ENCODE assay signal across 21 cellular contexts in the genomic region with DNA sequence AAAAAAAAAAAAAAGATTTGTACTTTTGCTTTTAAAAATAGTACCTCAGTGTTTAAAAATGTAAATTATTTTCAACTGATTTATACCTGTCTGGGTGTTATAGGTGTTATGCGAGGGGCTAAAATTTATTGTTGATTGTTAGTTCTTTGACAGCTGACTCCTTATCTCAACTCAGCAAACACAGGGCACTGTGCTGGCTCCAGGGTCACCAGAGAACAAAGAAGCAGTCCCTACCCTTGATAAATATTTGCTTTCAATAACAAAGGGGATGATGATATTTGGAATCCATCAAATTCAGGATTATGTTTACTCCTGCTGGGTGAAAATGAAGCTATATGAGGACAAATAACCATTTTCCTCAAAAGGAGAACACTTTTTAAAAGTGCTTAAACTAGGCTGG. TPM values are rescaled to one million over a fixed set of nuclear protein-coding genes. Genes with fewer than 3 reads are reported as not detected.
A peak's percentile ranks its signal among the peaks of the same experiment; 100 is the strongest.
DNase-seq lines count a peak whose midpoint lies in the region; ATAC-seq, FAIRE-seq and TF ChIP-seq lines count a peak whose summit lies in the region.
"Had no signal": no experiment of that assay in that cellular context is flagged by ENCODE, and none has a peak within 500 bp of the region (broad histone marks: within the 10 kb centered on the region; RNA-seq: fewer than 3 reads in every experiment).

No MANE protein-coding gene starts in this region.

- no peaks in the 10 kb centered on the region for H3K9me3 ChIP-seq in HepG2 (ENCODE audit: low read length)
- H3K9me3 ChIP-seq in right lobe of liver = no peaks in the 10 kb centered on the region
- H3K9me3 ChIP-seq: MG63 had no signal

- peak; percentile 49 for DNase-seq in HepG2 (ENCODE audit: low spot score)
- no peak for DNase-seq in right lobe of liver
- peak; percentile 39 for DNase-seq in NCI-H2029 (lab: John Stamatoyannopoulos, UW)
- no peak for DNase-seq in anterior cingulate cortex (lab: John Stamatoyannopoulos, UW)
- no peak for DNase-seq in caudate nucleus (lab: John Stamatoyannopoulos, UW)
- DNase-seq: CD8-positive, alpha-beta T cell; EL; HFFc6; IMR-90; Karpas-422; MG63; NCI-H1105 treated with DMSO at 0.1 percent for 48 hours; NCI-H446 treated with DMSO at 0.1 percent for 48 hours had no signal

- ATAC-seq in HepG2 (peak; percentile 63), right lobe of liver (no peak), GM21360 (IDR thresholded peaks at IDR 0.05; ENCODE audit: unreplicated experiment) (no peak), GM21381 (IDR thresholded peaks at IDR 0.05; ENCODE audit: unreplicated experiment) (no peak)
- ATAC-seq: CD8-positive, alpha-beta T cell; Panc1 had no signal

- H3K4me2 ChIP-seq in HepG2 (ENCODE audit: low read depth, low read length) = no peak overlapping the region
- H3K4me2 ChIP-seq: BLaER1 had no signal

- WGBS in HepG2 (ENCODE audit: low lambda C conversion rate) = 2% methylated on average over 1 of the region's 1 CpG
- WGBS in right lobe of liver (ENCODE audit: insufficient coverage, low coverage, low lambda C conversion rate, missing lambda C conversion rate) = 33% methylated on average over 1 of the region's 1 CpG

- H3K27me3 ChIP-seq in HepG2 (ENCODE audit: control insufficient read depth in 1 of 2, insufficient read depth in 2 of 2, low read length in 2 of 2) (peaks cover 0 to 4% of the 10 kb centered on the region in 2 experiments; a peak in 1 of 5 replicates), right lobe of liver (no peaks in the 10 kb centered on the region)
- H3K27me3 ChIP-seq: BLaER1, MG63 had no signal

- no peaks in the 10 kb centered on the region for H3K79me2 ChIP-seq in HepG2 (ENCODE audit: insufficient read depth, low read length)

- TF ChIP-seq RAD21 in HepG2 (CRISPR knock-in tag; IDR thresholded peaks at IDR 0.05) = no peak

- H3K4me1 ChIP-seq in HepG2 (ENCODE audit: insufficient read depth, low read length) = peaks cover 7% of the 10 kb centered on the region; the same call in 1 of the 2 replicates
- H3K4me1 ChIP-seq in right lobe of liver = no peaks in the 10 kb centered on the region
- H3K4me1 ChIP-seq: BLaER1 had no signal

- H3K36me3 ChIP-seq in HepG2 (replicated peaks in 1 of 2; ENCODE audit: control insufficient read depth in 1 of 2, insufficient read depth in 2 of 2, low read length in 2 of 2) = no peaks in the 10 kb centered on the region
- no peaks in the 10 kb centered on the region for H3K36me3 ChIP-seq in right lobe of liver
- H3K36me3 ChIP-seq: BLaER1, MG63 had no signal

- intact Hi-C loops in HepG2 (cut with micrococcal nuclease; ENCODE audit: unreplicated experiment) (no loop called here), right lobe of liver (cut with DNase I) (no loop called here)

- TF ChIP-seq CTCF in HepG2 (CRISPR knock-in tag; IDR thresholded peaks at IDR 0.05) (no peak), right lobe of liver (IDR thresholded peaks at IDR 0.05) (no peak), VCaP (conservative IDR thresholded peaks at IDR 0.05) (no peak)

- in situ Hi-C loops in HepG2 (cut with HindIII; ENCODE audit: extremely low pct_ligation_motif_present, low pct_unique_long_range_greater_than_20kb) = no loop called here

- TF ChIP-seq EP300 in HepG2 (IDR thresholded peaks at IDR 0.05; ENCODE audit: low read depth in 2 of 2, low read length in 2 of 2) (no peak), HepG2 (CRISPR knock-in tag; IDR thresholded peaks at IDR 0.05; ENCODE audit: borderline replicate concordance) (no peak)

- FAIRE-seq in HepG2 (lab: Jason Lieb, UNC) = no peak
- FAIRE-seq: A204.1, H54 had no signal

- BruUV-seq in HepG2 (replicated peaks; lab: Mats Ljungman, UMichigan) = no TSS peak

- POLR2A ChIA-PET in HepG2 (lab: Yijun Ruan, JAX) = no interaction called here

- no peak overlapping the region for H3K4me3 ChIP-seq in HepG2 (replicated peaks in 1 of 3; ENCODE audit: insufficient read depth in 1 of 3, low read depth in 2 of 3, low read length in 3 of 3)
- H3K4me3 ChIP-seq in right lobe of liver = no peak overlapping the region
- H3K4me3 ChIP-seq: BLaER1, MG63 had no signal

- TF ChIP-seq POLR2A in HepG2 (IDR thresholded peaks at IDR 0.05; ENCODE audit: insufficient read depth in 1 of 2, low read depth in 2 of 2, low read length in 2 of 2) (no peak), right lobe of liver (IDR thresholded peaks at IDR 0.05) (no peak)

- H4K20me1 ChIP-seq in HepG2 (ENCODE audit: insufficient read depth, low read length) = no peaks in the 10 kb centered on the region
- H4K20me1 ChIP-seq: BLaER1 had no signal

- H3K27ac ChIP-seq in HepG2 (ENCODE audit: extremely low read length, insufficient read depth, low read length) (no peak overlapping the region), right lobe of liver (no peak overlapping the region), VCaP (peak overlapping the region; percentile 60), caudate nucleus (ENCODE audit: low read depth, low read length) (no peak overlapping the region)
- H3K27ac ChIP-seq: BLaER1 had no signal

- H3K9ac ChIP-seq in HepG2 (ENCODE audit: insufficient read depth, low read depth, low read length) = no peak overlapping the region
- H3K9ac ChIP-seq: BLaER1 had no signal

- H2AFZ ChIP-seq in HepG2 (ENCODE audit: low read length) = no peak overlapping the region

- CTCF ChIA-PET in HepG2 (lab: Yijun Ruan, JAX; ENCODE audit: low intra/inter-chr PET ratio, low total read pairs) = no interaction called here

RNA-seq across cellular contexts. Expression of gene KAT14, which starts 34.2 kb away (rescaled TPM):
- total RNA-seq in HepG2 (2016; rRNA removed; fragmentation: Illumina TruSeq; extraction: Trizol) = 15.1 and 15.7 TPM in 2 replicates
- 5.6 TPM in 2 replicates for total RNA-seq in HepG2 (2016; cell fraction: cytosol; rRNA removed; fragmentation: Illumina TruSeq; extraction: Trizol; ENCODE audit: low read depth)
- total RNA-seq in HepG2 (2016; cell fraction: insoluble cytoplasmic fraction; rRNA removed; fragmentation: Illumina TruSeq; extraction: Trizol) = 14.2 and 17.1 TPM in 2 replicates
- 9.9 and 11.0 TPM in 2 replicates for total RNA-seq in HepG2 (2016; cell fraction: membrane; rRNA removed; fragmentation: Illumina TruSeq; extraction: Trizol)
- 14.2 and 14.6 TPM in 2 replicates for total RNA-seq in HepG2 (2016; cell fraction: nucleus; rRNA removed; fragmentation: Illumina TruSeq; extraction: Trizol)
- 5.1 and 5.2 TPM in 2 replicates for polyA plus RNA-seq in HepG2 (2011; rRNA removed)
- polyA plus RNA-seq in HepG2 (2011; cell fraction: cytosol; rRNA removed) = 4.1 and 6.7 TPM in 2 replicates
- polyA plus RNA-seq in HepG2 (2011; cell fraction: nucleus; rRNA removed) = 3.2 and 4.8 TPM in 2 replicates
- polyA plus RNA-seq in HepG2 (2012) = 6.8 and 9.0 TPM in 2 replicates
- polyA plus RNA-seq in HepG2 (2016; cell fraction: cytosol; fragmentation: Illumina TruSeq; extraction: Trizol; ENCODE audit: low read depth) = 1.7 TPM in 2 replicates
- polyA plus RNA-seq in HepG2 (2016; cell fraction: insoluble cytoplasmic fraction; fragmentation: Illumina TruSeq; extraction: Trizol; ENCODE audit: low read depth) = 11.6 and 14.7 TPM in 2 replicates
- 4.8 and 5.6 TPM in 2 replicates for polyA plus RNA-seq in HepG2 (2016; cell fraction: membrane; fragmentation: Illumina TruSeq; extraction: Trizol; ENCODE audit: low read depth)
- polyA plus RNA-seq in HepG2 (2016; cell fraction: nucleus; fragmentation: Illumina TruSeq; extraction: Trizol; ENCODE audit: insufficient read depth, low read depth) = 11.1 and 13.7 TPM in 2 replicates
- polyA minus RNA-seq in HepG2 (2011; rRNA and poly(A)+ RNA removed; ENCODE audit: low replicate concordance) = 7.1 and 8.0 TPM in 2 replicates
- polyA minus RNA-seq in HepG2 (2011; cell fraction: cytosol; rRNA and poly(A)+ RNA removed) = 5.6 and 6.2 TPM in 2 replicates
- polyA minus RNA-seq in HepG2 (2011; cell fraction: nucleus; rRNA and poly(A)+ RNA removed) = 16.0 and 22.3 TPM in 2 replicates
- total RNA-seq in right lobe of liver = 10 to 100 TPM in 2 of 6 experiments, 1 to 10 TPM in 4; 5.6 to 13.0 (median 7.9) TPM

RNA-seq across cellular contexts. Expression of gene PET117, which starts 34.2 kb away (rescaled TPM):
- total RNA-seq in HepG2 (2016; rRNA removed; fragmentation: Illumina TruSeq; extraction: Trizol) (48.2 and 52.3 TPM in 2 replicates), right lobe of liver (10 to 100 TPM in 1 of 6 experiments, 1 to 10 TPM in 5; 5.1 to 10.6 (median 6.6) TPM)
- 36.6 and 51.2 TPM in 2 replicates for total RNA-seq in HepG2 (2016; cell fraction: cytosol; rRNA removed; fragmentation: Illumina TruSeq; extraction: Trizol; ENCODE audit: low read depth)
- 45.3 and 47.5 TPM in 2 replicates for total RNA-seq in HepG2 (2016; cell fraction: insoluble cytoplasmic fraction; rRNA removed; fragmentation: Illumina TruSeq; extraction: Trizol)
- total RNA-seq in HepG2 (2016; cell fraction: membrane; rRNA removed; fragmentation: Illumina TruSeq; extraction: Trizol) = 62.1 and 71.3 TPM in 2 replicates
- 31.5 and 32.3 TPM in 2 replicates for total RNA-seq in HepG2 (2016; cell fraction: nucleus; rRNA removed; fragmentation: Illumina TruSeq; extraction: Trizol)
- polyA plus RNA-seq in HepG2 (2011; rRNA removed) = 20.3 and 22.2 TPM in 2 replicates
- polyA plus RNA-seq in HepG2 (2011; cell fraction: cytosol; rRNA removed) = 18.4 and 26.3 TPM in 2 replicates
- 4.6 and 8.3 TPM in 2 replicates for polyA plus RNA-seq in HepG2 (2011; cell fraction: nucleus; rRNA removed)
- polyA plus RNA-seq in HepG2 (2012) = 22.3 and 28.9 TPM in 2 replicates
- 38.8 and 59.8 TPM in 2 replicates for polyA plus RNA-seq in HepG2 (2016; cell fraction: cytosol; fragmentation: Illumina TruSeq; extraction: Trizol; ENCODE audit: low read depth)
- 50.0 and 52.2 TPM in 2 replicates for polyA plus RNA-seq in HepG2 (2016; cell fraction: insoluble cytoplasmic fraction; fragmentation: Illumina TruSeq; extraction: Trizol; ENCODE audit: low read depth)
- polyA plus RNA-seq in HepG2 (2016; cell fraction: membrane; fragmentation: Illumina TruSeq; extraction: Trizol; ENCODE audit: low read depth) = 54.0 and 63.3 TPM in 2 replicates
- polyA plus RNA-seq in HepG2 (2016; cell fraction: nucleus; fragmentation: Illumina TruSeq; extraction: Trizol; ENCODE audit: insufficient read depth, low read depth) = 39.0 and 48.6 TPM in 2 replicates
- polyA minus RNA-seq in HepG2 (2011; rRNA and poly(A)+ RNA removed; ENCODE audit: low replicate concordance) = 1.6 and 3.4 TPM in 2 replicates
- 1.8 and 3.4 TPM in 2 replicates for polyA minus RNA-seq in HepG2 (2011; cell fraction: cytosol; rRNA and poly(A)+ RNA removed)
- polyA minus RNA-seq in HepG2 (2011; cell fraction: nucleus; rRNA and poly(A)+ RNA removed) = 4.8 and 5.1 TPM in 2 replicates

RNA-seq across cellular contexts. Expression of gene OVOL2, which starts 45.8 kb away (rescaled TPM):
- total RNA-seq in HepG2 (2016; rRNA removed; fragmentation: Illumina TruSeq; extraction: Trizol) (0.21 and 0.31 TPM in 2 replicates), right lobe of liver (under 1 TPM in 1 of 6 experiments, not detected in 5; 0.25 TPM)
- not detected in 2 replicates for total RNA-seq in HepG2 (2016; cell fraction: cytosol; rRNA removed; fragmentation: Illumina TruSeq; extraction: Trizol; ENCODE audit: low read depth)
- 0.12 and 0.24 TPM in 2 replicates for total RNA-seq in HepG2 (2016; cell fraction: insoluble cytoplasmic fraction; rRNA removed; fragmentation: Illumina TruSeq; extraction: Trizol)
- total RNA-seq in HepG2 (2016; cell fraction: membrane; rRNA removed; fragmentation: Illumina TruSeq; extraction: Trizol) = 0.19 and 0.28 TPM in 2 replicates
- total RNA-seq in HepG2 (2016; cell fraction: nucleus; rRNA removed; fragmentation: Illumina TruSeq; extraction: Trizol) = 0.56 TPM in 1 of 2 replicates, not detected in the other
- polyA plus RNA-seq in HepG2 (2011; rRNA removed) = 0.10 and 0.20 TPM in 2 replicates
- 0.07 and 0.13 TPM in 2 replicates for polyA plus RNA-seq in HepG2 (2011; cell fraction: cytosol; rRNA removed)
- not detected in 2 replicates for polyA plus RNA-seq in HepG2 (2011; cell fraction: nucleus; rRNA removed)
- 0.09 TPM in 1 of 2 replicates, not detected in the other for polyA plus RNA-seq in HepG2 (2012)
- polyA plus RNA-seq in HepG2 (2016; cell fraction: cytosol; fragmentation: Illumina TruSeq; extraction: Trizol; ENCODE audit: low read depth) = 0.27 and 0.28 TPM in 2 replicates
- 0.20 and 0.25 TPM in 2 replicates for polyA plus RNA-seq in HepG2 (2016; cell fraction: insoluble cytoplasmic fraction; fragmentation: Illumina TruSeq; extraction: Trizol; ENCODE audit: low read depth)
- 0.19 and 0.22 TPM in 2 replicates for polyA plus RNA-seq in HepG2 (2016; cell fraction: membrane; fragmentation: Illumina TruSeq; extraction: Trizol; ENCODE audit: low read depth)
- polyA plus RNA-seq in HepG2 (2016; cell fraction: nucleus; fragmentation: Illumina TruSeq; extraction: Trizol; ENCODE audit: insufficient read depth, low read depth) = not detected in 2 replicates
- 0.16 TPM in 1 of 2 replicates, not detected in the other for polyA minus RNA-seq in HepG2 (2011; rRNA and poly(A)+ RNA removed; ENCODE audit: low replicate concordance)
- not detected in 2 replicates for polyA minus RNA-seq in HepG2 (2011; cell fraction: cytosol; rRNA and poly(A)+ RNA removed)
- polyA minus RNA-seq in HepG2 (2011; cell fraction: nucleus; rRNA and poly(A)+ RNA removed) = not detected in 2 replicates
- total RNA-seq: CD8-positive, alpha-beta T cell; HFFc6; IMR-90; SK-MEL-5 had no signal
- polyA plus RNA-seq: IMR-90 had no signal

Comparison
In these comparisons a context has a peak if more than half of its experiments do, and no peak if none do; other contexts are left out.
1. DNase-seq: peak in HepG2 (single experiment) and NCI-H2029 (single experiment); none in right lobe of liver (0 of 3), anterior cingulate cortex (0 of 58) and caudate nucleus (0 of 61).